ENCODE assay signal across 25 cellular contexts in genomic region chr4:71123951-71124350, GRCh38.
"Had no signal": no experiment of that assay in that cellular context is flagged by ENCODE, and none has a peak within 500 bp of the region (broad histone marks: within the 10 kb centered on the region; RNA-seq: fewer than 3 reads in every experiment).

No MANE protein-coding gene starts in this region.

- H3K4me1 ChIP-seq: left lung, lower lobe of right lung, prostate gland, suprapubic skin, tibial artery, upper lobe of right lung had no signal

- H3K27ac Mint-ChIP-seq: stimulated activated naive CD8-positive, alpha-beta T cell treated with anti-CD3 and anti-CD28 coated beads, Interleukin-15, Interleukin-2, amounts not matched to agents 100 ng/mL and 50 ng/mL, for 24 hours had no signal

- H3K36me3 Mint-ChIP-seq: naive thymus-derived CD8-positive, alpha-beta T cell had no signal

- H3K27ac ChIP-seq: hepatocyte, left lung, lower lobe of right lung, ovary, prostate gland, skin epidermis, suprapubic skin, thoracic aorta, tibial artery, upper lobe of right lung had no signal

- DNase-seq: kidney glomerular epithelial cell; left colon; left lung; lower lobe of right lung; mammary epithelial cell; mesenchymal stem cell; naive thymus-derived CD8-positive, alpha-beta T cell; ovary; retina; right cardiac atrium; stimulated activated CD4-positive, alpha-beta T cell treated with anti-CD3 and anti-CD28 coated beads, Interleukin-12 subunit alpha, Interleukin-12 subunit beta, amount 100 ng/mL, for 4 hours; stimulated activated CD4-positive, alpha-beta T cell treated with anti-CD3 and anti-CD28 coated beads, Interleukin-15, amount 100 ng/mL, for 24 hours; stimulated activated CD4-positive, alpha-beta T cell treated with anti-CD3 and anti-CD28 coated beads, Interleukin-2, amount 100 ng/mL, for 24 hours; stimulated activated CD4-positive, alpha-beta T cell treated with anti-CD3 and anti-CD28 coated beads, Interleukin-4, amount 100 ng/mL, for 1 hour; stimulated activated naive CD4-positive, alpha-beta T cell; tibial artery; trophoblast cell; upper lobe of right lung had no signal

- ATAC-seq: left colon; left lung; lower lobe of right lung; naive thymus-derived CD8-positive, alpha-beta T cell; right cardiac atrium; sciatic nerve; upper lobe of right lung had no signal

- H3K27me3 ChIP-seq: hepatocyte, left lung, ovary, suprapubic skin, tibial artery, upper lobe of right lung had no signal

- H3K4me2 ChIP-seq: hepatocyte had no signal

- H3K27me3 Mint-ChIP-seq: stimulated activated naive CD8-positive, alpha-beta T cell treated with anti-CD3 and anti-CD28 coated beads, Interleukin-15, Interleukin-2, amounts not matched to agents 100 ng/mL and 50 ng/mL, for 24 hours had no signal

- H3K4me3 ChIP-seq: hepatocyte, left lung, lower lobe of right lung, ovary, prostate gland, skin epidermis, suprapubic skin, thoracic aorta, tibial artery, upper lobe of right lung had no signal

- H3K36me3 ChIP-seq: left lung, lower lobe of right lung, ovary, prostate gland, suprapubic skin, thoracic aorta, tibial artery, upper lobe of right lung had no signal

- H3K9me3 Mint-ChIP-seq: stimulated activated naive CD8-positive, alpha-beta T cell treated with anti-CD3 and anti-CD28 coated beads, Interleukin-15, Interleukin-2, amounts not matched to agents 100 ng/mL and 50 ng/mL, for 24 hours had no signal

- H3K9me3 ChIP-seq: left lung, lower lobe of right lung, ovary, prostate gland, suprapubic skin, thoracic aorta, tibial artery, upper lobe of right lung had no signal

- H3K4me3 Mint-ChIP-seq: stimulated activated naive CD8-positive, alpha-beta T cell treated with anti-CD3 and anti-CD28 coated beads, Interleukin-15, Interleukin-2, amounts not matched to agents 100 ng/mL and 50 ng/mL, for 24 hours had no signal

- H2AFZ ChIP-seq: hepatocyte had no signal
